In the genomic region with DNA sequence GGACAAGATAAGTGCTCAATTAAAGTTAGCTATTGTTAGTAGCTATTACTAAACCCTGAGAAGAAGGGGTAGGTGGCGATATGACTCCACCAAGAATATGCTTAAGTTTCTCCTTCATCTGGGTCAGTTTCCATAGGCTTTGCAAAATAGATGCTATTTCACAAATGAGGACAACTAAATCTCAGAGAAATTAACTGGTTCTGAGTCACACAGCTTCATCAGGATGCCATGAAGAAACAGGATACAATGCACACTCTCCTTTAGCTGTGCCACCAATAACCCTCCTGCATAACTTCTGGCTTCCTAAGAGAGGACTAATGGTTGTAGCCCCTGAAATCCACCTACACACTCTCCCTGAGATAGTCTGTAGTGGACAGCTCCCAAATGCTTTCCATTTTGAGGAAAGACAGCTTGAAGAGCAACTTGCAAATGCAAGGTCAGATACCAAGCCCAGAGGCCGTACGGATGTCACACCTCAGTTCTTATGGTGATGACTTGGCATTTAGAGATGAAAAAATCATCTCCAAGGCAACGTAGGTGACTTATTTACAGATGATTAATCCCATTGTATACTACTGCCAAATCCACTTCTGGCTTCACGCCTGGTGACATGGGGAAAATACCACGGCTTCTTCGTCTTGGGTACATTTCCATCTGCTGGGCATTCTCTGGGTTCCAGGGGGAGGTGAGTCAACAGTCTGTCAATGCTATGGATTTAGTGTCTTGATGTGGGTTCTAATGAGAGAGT, we compare ENCODE assay signal across 9 cellular contexts.
DNase-seq lines count a peak whose midpoint lies in the region; ATAC-seq and TF ChIP-seq lines count a peak whose summit lies in the region.
"Had no signal": no experiment of that assay in that cellular context is flagged by ENCODE, and none has a peak within 500 bp of the region (broad histone marks: within the 10 kb centered on the region; RNA-seq: fewer than 3 reads in every experiment).

No MANE protein-coding gene starts in this region.

- TF ChIP-seq CTCF in epithelial cell of esophagus (IDR thresholded peaks at IDR 0.05; ENCODE audit: insufficient read depth, low read depth, low read length, missing control alignments): no peak

- H3K27me3 ChIP-seq in skeletal muscle satellite cell (ENCODE audit: control insufficient read depth, insufficient read depth, low read length): no peaks in the 10 kb centered on the region

- DNase-seq in NOMO-1 treated with DMSO at 0.1 percent for 48 hours (lab: John Stamatoyannopoulos, UW; ENCODE audit: unreplicated experiment) (peak; percentile 9), NOMO-1 treated with dmso at 0.1 percent for 144 hours (lab: John Stamatoyannopoulos, UW; ENCODE audit: unreplicated experiment) (no peak), NCI-H446 (lab: John Stamatoyannopoulos, UW) (peak; percentile 76 to 92), epithelial cell of esophagus (ENCODE audit: low read depth) (peak; percentile 95), posterior vena cava (ENCODE audit: low spot score) (no peak)
- DNase-seq: stimulated activated naive CD4-positive, alpha-beta T cell had no signal

- ATAC-seq in HG03354 (IDR thresholded peaks at IDR 0.05; ENCODE audit: poor library complexity, severe bottlenecking, unreplicated experiment) (no peak), GM18520 (IDR thresholded peaks at IDR 0.05; ENCODE audit: unreplicated experiment) (no peak)

- peak overlapping the region; percentile 30 for H3K4me2 ChIP-seq in skeletal muscle satellite cell (ENCODE audit: low read length)

- H3K4me1 ChIP-seq in skeletal muscle satellite cell (ENCODE audit: control insufficient read depth, insufficient read depth, low read length): peaks cover 23% of the 10 kb centered on the region

- H3K9me3 ChIP-seq in skeletal muscle satellite cell (replicated peaks; ENCODE audit: low read length): no peaks in the 10 kb centered on the region

- intact Hi-C loops in posterior vena cava (cut with DNase I): loop anchor here in 1 of 2 donors (10.0 kb wide), 1 partner anchor 263 kb away; no protein-coding TSS in a partner anchor

- no peak overlapping the region for H3K4me3 ChIP-seq in epithelial cell of esophagus (ENCODE audit: low read length)
- no peak overlapping the region for H3K4me3 ChIP-seq in skeletal muscle satellite cell (ENCODE audit: low read length)

- no peaks in the 10 kb centered on the region for H3K36me3 ChIP-seq in skeletal muscle satellite cell (ENCODE audit: insufficient read depth, low read length)

- H3K9ac ChIP-seq in skeletal muscle satellite cell (ENCODE audit: low read depth, low read length): no peak overlapping the region

Comparison
In these comparisons a context has a peak if more than half of its experiments do, and no peak if none do; other contexts are left out.
1. DNase-seq: peak in NOMO-1 treated with DMSO at 0.1 percent for 48 hours (single experiment), NCI-H446 (2 of 2) and epithelial cell of esophagus (single experiment); none in NOMO-1 treated with dmso at 0.1 percent for 144 hours (single experiment) and posterior vena cava (single experiment).